In genomic region chr17:31307640-31308039, GRCh38 we compare ENCODE assay signal across 1 cellular context.
TF ChIP-seq lines count a peak whose summit lies in the region.

No MANE protein-coding gene starts in this region.

TF ChIP-seq in HEK293T, 16 proteins besides CTCF, POLR2A, EP300 and RAD21 (continued from another document):
- TF ChIP-seq SP1 (IDR thresholded peaks at IDR 0.05): no peak
- no peak for TF ChIP-seq NFRKB (IDR thresholded peaks at IDR 0.05)
- no peak for TF ChIP-seq L3MBTL2 (conservative IDR thresholded peaks at IDR 0.05)
- TF ChIP-seq FOXM1 (IDR thresholded peaks at IDR 0.05; ENCODE audit: borderline replicate concordance): no peak
- TF ChIP-seq FOXK2 (IDR thresholded peaks at IDR 0.05): no peak
- TF ChIP-seq BHLHE40 (IDR thresholded peaks at IDR 0.05; ENCODE audit: borderline replicate concordance): no peak
- no peak for TF ChIP-seq ELF4 (IDR thresholded peaks at IDR 0.05)
- no peak for TF ChIP-seq ARNT (IDR thresholded peaks at IDR 0.05)
TF ChIP-seq in HEK293T: peak in this region for 0.
